In genomic region chr15:31839388-31839787, GRCh38 we compare ENCODE assay signal across 28 cellular contexts.
"Had no signal": no experiment of that assay in that cellular context is flagged by ENCODE, and none has a peak within 500 bp of the region (broad histone marks: within the 10 kb centered on the region; RNA-seq: fewer than 3 reads in every experiment).

No MANE protein-coding gene starts in this region.

- ATAC-seq: heart right ventricle; left cardiac atrium; left lung; natural killer cell; right lobe of liver; stimulated activated memory B cell treated with anti-CD40 and anti-IgM and Interleukin-4, amounts not matched to agents 10 μg/mL and 1 μg/mL and 100 μg/mL, for 72 hours; stimulated activated naive CD8-positive, alpha-beta T cell treated with anti-CD3 and anti-CD28 coated beads, Interleukin-15, amount 100 ng/mL, for 72 hours had no signal

- H3K9me3 ChIP-seq: heart right ventricle, left lung, neutrophil, right atrium auricular region, right lobe of liver, thoracic aorta, tibial artery, uterus had no signal

- H3K27me3 Mint-ChIP-seq: progenitor cell of endocrine pancreas, type B pancreatic cell had no signal

- H3K4me1 ChIP-seq: left lung, neural progenitor cell, parathyroid adenoma, right lobe of liver, tibial artery, uterus had no signal

- H3K4me3 ChIP-seq: heart right ventricle, hepatocyte, left lung, lung, neural progenitor cell, right atrium auricular region, right lobe of liver, smooth muscle cell, thoracic aorta, tibial artery, uterus had no signal

- H3K9me3 Mint-ChIP-seq: naive B cell; natural killer cell; nephron progenitor cell; neural progenitor cell; stimulated activated memory B cell treated with anti-CD40 and anti-IgM and Interleukin-4, amounts not matched to agents 10 μg/mL and 1 μg/mL and 100 μg/mL, for 72 hours; stimulated activated naive CD8-positive, alpha-beta T cell treated with anti-CD3 and anti-CD28 coated beads, Interleukin-15, amount 100 ng/mL, for 72 hours; type B pancreatic cell had no signal

- H3K36me3 Mint-ChIP-seq: naive B cell; natural killer cell; neural progenitor cell; stimulated activated memory B cell treated with anti-CD40 and anti-IgM and Interleukin-4, amounts not matched to agents 10 μg/mL and 1 μg/mL and 100 μg/mL, for 72 hours; type B pancreatic cell had no signal

- H3K36me3 ChIP-seq: heart right ventricle, left lung, neural progenitor cell, neutrophil, right atrium auricular region, right lobe of liver, thoracic aorta, tibial artery, uterus had no signal

- H3K4me1 Mint-ChIP-seq: naive B cell; natural killer cell; neural progenitor cell; stimulated activated memory B cell treated with anti-CD40 and anti-IgM and Interleukin-4, amounts not matched to agents 10 μg/mL and 1 μg/mL and 100 μg/mL, for 72 hours; stimulated activated naive CD8-positive, alpha-beta T cell treated with anti-CD3 and anti-CD28 coated beads, Interleukin-15, amount 100 ng/mL, for 72 hours had no signal

- H3K27ac Mint-ChIP-seq: naive B cell; natural killer cell; nephron progenitor cell; neural progenitor cell; progenitor cell of endocrine pancreas; stimulated activated memory B cell treated with anti-CD40 and anti-IgM and Interleukin-4, amounts not matched to agents 10 μg/mL and 1 μg/mL and 100 μg/mL, for 72 hours; stimulated activated naive CD8-positive, alpha-beta T cell treated with anti-CD3 and anti-CD28 coated beads, Interleukin-15, amount 100 ng/mL, for 72 hours; type B pancreatic cell had no signal

- DNase-seq: heart right ventricle; islet precursor cell; left cardiac atrium; left lung; naive B cell; natural killer cell; nephron progenitor cell; occipital lobe; right lobe of liver; stimulated activated CD4-positive, alpha-beta T cell treated with anti-CD3 and anti-CD28 coated beads, Interleukin-1b, Interleukin-23, amount 100 ng/mL, for 48 hours; stimulated activated CD4-positive, alpha-beta T cell treated with anti-CD3 and anti-CD28 coated beads, Interleukin-2, amount 100 ng/mL, for 48 hours; stimulated activated CD4-positive, alpha-beta T cell treated with anti-CD3 and anti-CD28 coated beads, Interleukin-4, amount 100 ng/mL, for 4 hours; stimulated activated CD8-positive, alpha-beta memory T cell treated with anti-CD3 and anti-CD28 coated beads, Interleukin-4, amount 100 ng/mL, for 48 hours; stimulated activated naive CD4-positive, alpha-beta T cell treated with Interleukin-2 at 50 U/mL for 16 hours; stimulated activated naive CD8-positive, alpha-beta T cell treated with anti-CD3 and anti-CD28 coated beads, Interleukin-15, amount 100 ng/mL, for 72 hours; uterus had no signal

- H3K27ac ChIP-seq: heart right ventricle, hepatocyte, left lung, neural progenitor cell, neutrophil, parathyroid adenoma, right lobe of liver, thoracic aorta, tibial artery, uterus had no signal

- H3K27me3 ChIP-seq: heart right ventricle, hepatocyte, left lung, neural progenitor cell, neutrophil, right atrium auricular region, right lobe of liver, tibial artery, uterus had no signal

- H3K4me3 Mint-ChIP-seq: naive B cell; natural killer cell; nephron progenitor cell; neural progenitor cell; stimulated activated memory B cell treated with anti-CD40 and anti-IgM and Interleukin-4, amounts not matched to agents 10 μg/mL and 1 μg/mL and 100 μg/mL, for 72 hours; stimulated activated naive CD8-positive, alpha-beta T cell treated with anti-CD3 and anti-CD28 coated beads, Interleukin-15, amount 100 ng/mL, for 72 hours; type B pancreatic cell had no signal
